In the genomic region with DNA sequence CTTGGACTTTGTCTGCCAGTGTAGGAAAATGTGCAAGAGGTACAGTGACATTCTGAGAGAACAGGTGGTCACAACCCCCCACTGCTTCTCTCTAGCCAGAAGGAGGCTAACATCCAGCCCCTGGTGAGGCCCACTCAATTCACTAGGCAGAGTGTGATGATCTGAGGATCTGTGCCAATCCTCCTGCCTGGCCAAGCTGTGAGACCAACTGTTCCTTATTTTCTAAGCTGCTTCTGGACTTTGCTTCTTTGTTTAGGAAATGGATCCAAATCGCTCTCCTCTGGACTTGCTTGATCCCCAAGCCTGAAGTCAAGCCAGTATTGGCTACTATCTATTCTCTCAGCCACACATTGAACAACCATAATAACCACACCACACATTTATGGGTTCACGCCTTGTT, we compare ENCODE assay signal across 18 cellular contexts.
DNase-seq lines count a peak whose midpoint lies in the region; ATAC-seq and TF ChIP-seq lines count a peak whose summit lies in the region.
"Had no signal": no experiment of that assay in that cellular context is flagged by ENCODE, and none has a peak within 500 bp of the region (broad histone marks: within the 10 kb centered on the region; RNA-seq: fewer than 3 reads in every experiment).

No MANE protein-coding gene starts in this region.

- WGBS in right lobe of liver (ENCODE audit: insufficient coverage, low coverage, low lambda C conversion rate, missing lambda C conversion rate), result 60% methylated on average over 2 of the region's 2 CpGs

- ATAC-seq in right lobe of liver, result peak in 3 of 4 donors; percentile 52 to 85 (median 73)
- no peak for ATAC-seq in HG03571 (IDR thresholded peaks at IDR 0.05; ENCODE audit: unreplicated experiment)
- ATAC-seq: PC-3 had no signal

- H3K36me3 ChIP-seq in SJCRH30 (no peaks in the 10 kb centered on the region), right lobe of liver (no peaks in the 10 kb centered on the region)

- no peaks in the 10 kb centered on the region for H3K9me3 ChIP-seq in SJCRH30 (replicated peaks)
- no peaks in the 10 kb centered on the region for H3K9me3 ChIP-seq in right lobe of liver

- H3K27ac ChIP-seq in SJCRH30 (no peak overlapping the region), right lobe of liver (peak overlapping the region in 1 of 3 donors; percentile 62)
- H3K27ac ChIP-seq: RWPE1 had no signal

- H3K4me1 ChIP-seq in SJCRH30 (peaks cover 3% of the 10 kb centered on the region), right lobe of liver (peaks cover 0 to 22% (median 0%) of the 10 kb centered on the region in 4 donors)

- H3K27me3 ChIP-seq in SJCRH30 (no peaks in the 10 kb centered on the region), right lobe of liver (no peaks in the 10 kb centered on the region)

- H3K4me3 ChIP-seq in SJCRH30, result no peak overlapping the region
- H3K4me3 ChIP-seq in right lobe of liver, result no peak overlapping the region

- TF ChIP-seq POLR2A in right lobe of liver (IDR thresholded peaks at IDR 0.05), result no peak

- intact Hi-C loops in right lobe of liver (cut with DNase I), result no loop called here

- peak; percentile 98 for DNase-seq in DMS 273 (lab: John Stamatoyannopoulos, UW; ENCODE audit: unreplicated experiment)
- DNase-seq in NCI-H2171 treated with DMSO at 0.1 percent for 48 hours (lab: John Stamatoyannopoulos, UW), result peak; percentile 75
- peak; percentile 6 to 27 for DNase-seq in SJCRH30
- DNase-seq in right lobe of liver, result peak in 1 of 3 donors; percentile 51
- DNase-seq in GM19238 (ENCODE audit: insufficient read length, low spot score), result no peak
- no peak for DNase-seq in occipital lobe (lab: John Stamatoyannopoulos, UW)
- no peak for DNase-seq in NCI-H226
- DNase-seq: Calu3; CD4-positive, alpha-beta memory T cell; DMS79; H9; MM.1S; NCI-H1092; NCI-H187 treated with DMSO at 0.1 percent for 48 hours; NCI-H774; PC-3 had no signal

- no peak for TF ChIP-seq CTCF in right lobe of liver (IDR thresholded peaks at IDR 0.05)

Comparison
In these comparisons a context has a peak if more than half of its experiments do, and no peak if none do; other contexts are left out.
1. DNase-seq: peak in DMS 273 (single experiment), NCI-H2171 treated with DMSO at 0.1 percent for 48 hours (single experiment) and SJCRH30 (2 of 2); none in GM19238 (single experiment), occipital lobe (single experiment) and NCI-H226 (single experiment).